ENCODE assay signal across 8 cellular contexts in genomic region chr2:71000780-71001591, GRCh38. TPM values are rescaled to one million over a fixed set of nuclear protein-coding genes. Genes with fewer than 3 reads are reported as not detected.
DNase-seq lines count a peak whose midpoint lies in the region; ATAC-seq and TF ChIP-seq lines count a peak whose summit lies in the region.

No MANE protein-coding gene starts in this region.

- peaks cover 24 to 28% of the 10 kb centered on the region in 2 donors for H3K4me1 ChIP-seq in duodenal mucosa (ENCODE audit: control insufficient read depth in 1 of 2, insufficient read depth in 2 of 2, low read length in 2 of 2)

- no peaks in the 10 kb centered on the region for H3K36me3 ChIP-seq in BJ (ENCODE audit: control insufficient read depth, insufficient read depth, low read length)
- H3K36me3 ChIP-seq in duodenal mucosa (ENCODE audit: control insufficient read depth in 1 of 2, insufficient read depth in 2 of 2, low read length in 2 of 2): no peaks in the 10 kb centered on the region

- H3K27me3 ChIP-seq in BJ (ENCODE audit: control insufficient read depth, insufficient read depth, low read length): peaks cover 4% of the 10 kb centered on the region
- H3K27me3 ChIP-seq in duodenal mucosa (ENCODE audit: control insufficient read depth in 1 of 2, insufficient read depth in 2 of 2, low read length in 2 of 2): no peaks in the 10 kb centered on the region

- ATAC-seq in GM19043 (IDR thresholded peaks at IDR 0.05; ENCODE audit: low read depth, unreplicated experiment) (peak; percentile 82), HG03196 (IDR thresholded peaks at IDR 0.05; ENCODE audit: unreplicated experiment) (peak; percentile 73)

- DNase-seq in BJ (ENCODE audit: low read depth) (no peak), NCI-H510A treated with DMSO at 0.1 percent for 48 hours (lab: John Stamatoyannopoulos, UW) (peak; percentile 57), mesenteric fat pad (ENCODE audit: low spot score) (peak; percentile 93)
- peak; percentile 69 to 77 for DNase-seq in activated CD4-positive, alpha-beta T cell treated with anti-CD3 and anti-CD28 coated beads, Interleukin-2, amount 50 U/mL, for 24 hours (ENCODE audit: low read depth in 1 of 2, low spot score in 1 of 2)
- peak; percentile 42 to 51 for DNase-seq in stimulated activated CD8-positive, alpha-beta memory T cell treated with anti-CD3 and anti-CD28 coated beads, Interleukin-15, amount 100 ng/mL, for 4 hours (ENCODE audit: low read depth in 2 of 2)

- H3K4me3 ChIP-seq in BJ (ENCODE audit: low read depth, low read length) (peak overlapping the region; percentile 17), duodenal mucosa (ENCODE audit: low read depth in 1 of 2, low read length in 2 of 2) (peak overlapping the region; percentile 63 to 71)

- CTCF ChIA-PET in BJ (lab: Yijun Ruan, JAX): interaction anchor here (0.6 to 3.3 kb wide), 22 partner anchors 9 to 697 kb away, joined by 3 to 17 read pairs (median 4); partner anchors contain the start of genes ANKRD53, FIGLA and NAGK

- no peaks in the 10 kb centered on the region for H3K9me3 ChIP-seq in duodenal mucosa (ENCODE audit: control insufficient read depth in 1 of 2, low read length in 2 of 2)

- no peak overlapping the region for H3K27ac ChIP-seq in duodenal mucosa (ENCODE audit: low read depth, low read length)

- peak; percentile 96 for TF ChIP-seq CTCF in BJ (IDR thresholded peaks at IDR 0.05; ENCODE audit: insufficient read depth, low read depth, low read length)

- H3K9ac ChIP-seq in duodenal mucosa (ENCODE audit: low read depth in 1 of 2, low read length in 2 of 2): peak overlapping the region; percentile 28 to 32

- POLR2A ChIA-PET in BJ (lab: Charles Lee): interaction anchor here (0.7 kb wide), 1 partner anchor 67 kb away, joined by 5 read pairs; the partner anchor contains the start of gene NAGK

RNA-seq across cellular contexts. Expression of gene TEX261, which starts 6.3 kb away (rescaled TPM):
- polyA plus RNA-seq in BJ (2011; rRNA removed): 83.2 and 101 TPM in 2 replicates
- polyA minus RNA-seq in BJ (2011; rRNA and poly(A)+ RNA removed): 62.9 and 67.7 TPM in 2 replicates
- total RNA-seq in mesenteric fat pad: 86.8 TPM

RNA-seq across cellular contexts. Expression of gene ANKRD53, which starts 22.6 kb away (rescaled TPM):
- polyA plus RNA-seq in BJ (2011; rRNA removed): 0.36 and 0.43 TPM in 2 replicates
- polyA minus RNA-seq in BJ (2011; rRNA and poly(A)+ RNA removed): 0.98 and 1.00 TPM in 2 replicates
- total RNA-seq in mesenteric fat pad: 17.6 TPM
